8 cellular contexts compared by ENCODE assay signal in the genomic region with DNA sequence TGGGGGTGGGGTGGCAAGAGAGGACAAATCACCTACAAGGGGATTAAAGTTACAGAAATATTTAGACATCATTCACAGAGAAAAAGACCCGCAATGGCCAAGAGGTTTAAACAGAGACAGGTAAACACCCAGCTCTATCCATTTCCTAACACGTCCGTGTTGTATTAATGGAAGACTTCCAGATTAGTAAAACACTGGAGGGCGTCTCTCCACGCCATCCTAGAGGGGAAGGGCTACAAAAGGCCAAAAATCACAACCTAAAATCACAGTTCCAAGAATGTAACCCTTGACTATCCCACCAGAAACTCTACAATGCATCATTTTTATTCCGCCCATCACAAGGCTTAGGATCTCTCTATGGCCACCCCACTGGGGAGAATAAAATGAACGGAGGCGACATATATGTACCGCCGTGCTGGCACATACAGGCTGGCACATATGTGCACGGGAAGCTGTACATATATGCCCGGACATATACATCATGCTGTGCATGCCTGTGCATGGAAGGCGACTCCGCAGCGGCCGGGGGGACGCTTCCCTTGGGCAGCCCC. TPM values are rescaled to one million over a fixed set of nuclear protein-coding genes. Genes with fewer than 3 reads are reported as not detected.
DNase-seq lines count a peak whose midpoint lies in the region; ATAC-seq, FAIRE-seq and TF ChIP-seq lines count a peak whose summit lies in the region.

No MANE protein-coding gene starts in this region.

- DNase-seq in DMS79 (lab: John Stamatoyannopoulos, UW) (peak; percentile 18), HepG2 (ENCODE audit: low spot score) (no peak), uterus (no peak), activated gamma-delta T cell (lab: John Stamatoyannopoulos, UW) (no peak), Ammon's horn (ENCODE audit: low spot score) (no peak)

- peaks cover 14% of the 10 kb centered on the region for H3K4me1 ChIP-seq in HepG2 (ENCODE audit: insufficient read depth, low read length)
- H3K4me1 ChIP-seq in uterus, result no peaks in the 10 kb centered on the region

- H2AFZ ChIP-seq in HepG2 (ENCODE audit: low read length), result no peak overlapping the region

- H3K4me3 ChIP-seq in HepG2 (replicated peaks in 1 of 3; ENCODE audit: insufficient read depth in 1 of 3, low read depth in 2 of 3, low read length in 3 of 3) (peak overlapping the region; percentile 37 to 71 (median 56)), uterus (peak overlapping the region; percentile 23 to 43)

- peak overlapping the region; percentile 55 for H3K27ac ChIP-seq in angular gyrus (ENCODE audit: low read depth, low read length)
- H3K27ac ChIP-seq in HepG2 (ENCODE audit: extremely low read length, insufficient read depth, low read length), result no peak overlapping the region
- no peak overlapping the region for H3K27ac ChIP-seq in uterus

- TF ChIP-seq EP300 in HepG2 (IDR thresholded peaks at IDR 0.05; ENCODE audit: low read depth in 2 of 2, low read length in 2 of 2), result no peak
- TF ChIP-seq EP300 in HepG2 (CRISPR knock-in tag; IDR thresholded peaks at IDR 0.05; ENCODE audit: borderline replicate concordance), result no peak

- ATAC-seq in HG03442 (IDR thresholded peaks at IDR 0.05; ENCODE audit: unreplicated experiment), result peak; percentile 20
- no peak for ATAC-seq in HepG2
- no peak for ATAC-seq in HG03095 (IDR thresholded peaks at IDR 0.05; ENCODE audit: unreplicated experiment)

- intact Hi-C loops in HepG2 (cut with micrococcal nuclease; ENCODE audit: unreplicated experiment), result no loop called here
- intact Hi-C loops in uterus (cut with DNase I; ENCODE audit: low total_unique reads), result no loop called here

- CTCF ChIA-PET in HepG2 (lab: Yijun Ruan, JAX; ENCODE audit: low intra/inter-chr PET ratio, low total read pairs), result no interaction called here

- BruUV-seq in HepG2 (replicated peaks; lab: Mats Ljungman, UMichigan), result no TSS peak

- TF ChIP-seq CTCF in HepG2 (CRISPR knock-in tag; IDR thresholded peaks at IDR 0.05) (no peak), uterus (IDR thresholded peaks at IDR 0.05) (no peak)

- H4K20me1 ChIP-seq in HepG2 (ENCODE audit: insufficient read depth, low read length), result no peaks in the 10 kb centered on the region; the same call in 1 of the 2 replicates

- 12% methylated on average over 10 of the region's 17 CpGs for WGBS in HepG2 (ENCODE audit: low lambda C conversion rate)

- no peak overlapping the region for H3K9ac ChIP-seq in HepG2 (ENCODE audit: insufficient read depth, low read depth, low read length)

- H3K27me3 ChIP-seq in HepG2 (ENCODE audit: control insufficient read depth in 1 of 2, insufficient read depth in 2 of 2, low read length in 2 of 2), result no peaks in the 10 kb centered on the region
- H3K27me3 ChIP-seq in uterus, result no peaks in the 10 kb centered on the region

- H3K79me2 ChIP-seq in HepG2 (ENCODE audit: insufficient read depth, low read length), result no peaks in the 10 kb centered on the region

- in situ Hi-C loops in HepG2 (cut with HindIII; ENCODE audit: extremely low pct_ligation_motif_present, low pct_unique_long_range_greater_than_20kb), result no loop called here

- TF ChIP-seq RAD21 in HepG2 (CRISPR knock-in tag; IDR thresholded peaks at IDR 0.05), result no peak

- POLR2A ChIA-PET in HepG2 (lab: Yijun Ruan, JAX), result no interaction called here

- H3K4me2 ChIP-seq in HepG2 (ENCODE audit: low read depth, low read length), result peak overlapping the region; percentile 75

- TF ChIP-seq POLR2A in HepG2 (IDR thresholded peaks at IDR 0.05; ENCODE audit: insufficient read depth in 1 of 2, low read depth in 2 of 2, low read length in 2 of 2), result no peak
- no peak for TF ChIP-seq POLR2A in uterus (IDR thresholded peaks at IDR 0.05)

- FAIRE-seq in HepG2 (lab: Jason Lieb, UNC), result no peak

- H3K36me3 ChIP-seq in HepG2 (replicated peaks in 1 of 2; ENCODE audit: control insufficient read depth in 1 of 2, insufficient read depth in 2 of 2, low read length in 2 of 2), result no peaks in the 10 kb centered on the region
- no peaks in the 10 kb centered on the region for H3K36me3 ChIP-seq in uterus

- no peaks in the 10 kb centered on the region for H3K9me3 ChIP-seq in HepG2 (ENCODE audit: low read length)
- no peaks in the 10 kb centered on the region for H3K9me3 ChIP-seq in uterus

TF ChIP-seq in HepG2, 621 proteins besides CTCF, POLR2A, EP300 and RAD21:
- TF ChIP-seq NAIF1 (CRISPR knock-in tag; IDR thresholded peaks at IDR 0.05; ENCODE audit: borderline replicate concordance) (0 out of 2 replicates have a peak, but pooled peaks have one; percentile 26), ZNF256 (CRISPR knock-in tag; conservative IDR thresholded peaks at IDR 0.05) (no peak)

RNA-seq across cellular contexts. Expression of gene PCLO, which starts 0.8 kb away (rescaled TPM):
- total RNA-seq in HepG2 (2016; rRNA removed; fragmentation: Illumina TruSeq; extraction: Trizol) (0.06 and 0.29 TPM in 2 replicates), uterus (1 to 10 TPM in 2 of 4 donors, under 1 TPM in 2; 0.26 to 4.4 (median 1.4) TPM)
- total RNA-seq in HepG2 (2016; cell fraction: cytosol; rRNA removed; fragmentation: Illumina TruSeq; extraction: Trizol; ENCODE audit: low read depth), result under 0.01 and 0.09 TPM in 2 replicates
- total RNA-seq in HepG2 (2016; cell fraction: insoluble cytoplasmic fraction; rRNA removed; fragmentation: Illumina TruSeq; extraction: Trizol), result 0.11 and 0.21 TPM in 2 replicates
- 0.03 TPM in 2 replicates for total RNA-seq in HepG2 (2016; cell fraction: membrane; rRNA removed; fragmentation: Illumina TruSeq; extraction: Trizol)
- total RNA-seq in HepG2 (2016; cell fraction: nucleus; rRNA removed; fragmentation: Illumina TruSeq; extraction: Trizol), result 0.25 and 0.50 TPM in 2 replicates
- polyA plus RNA-seq in HepG2 (2011; rRNA removed), result 0.07 and 0.10 TPM in 2 replicates
- 0.01 and 0.04 TPM in 2 replicates for polyA plus RNA-seq in HepG2 (2011; cell fraction: cytosol; rRNA removed)
- 0.09 and 0.24 TPM in 2 replicates for polyA plus RNA-seq in HepG2 (2011; cell fraction: nucleus; rRNA removed)
- 0.08 and 0.16 TPM in 2 replicates for polyA plus RNA-seq in HepG2 (2012)
- polyA plus RNA-seq in HepG2 (2016; cell fraction: cytosol; fragmentation: Illumina TruSeq; extraction: Trizol; ENCODE audit: low read depth), result 0.01 TPM in 1 of 2 replicates, not detected in the other
- 0.16 and 1.0 TPM in 2 replicates for polyA plus RNA-seq in HepG2 (2016; cell fraction: insoluble cytoplasmic fraction; fragmentation: Illumina TruSeq; extraction: Trizol; ENCODE audit: low read depth)
- polyA plus RNA-seq in HepG2 (2016; cell fraction: membrane; fragmentation: Illumina TruSeq; extraction: Trizol; ENCODE audit: low read depth), result 0.01 and 0.17 TPM in 2 replicates
- 0.25 and 0.26 TPM in 2 replicates for polyA plus RNA-seq in HepG2 (2016; cell fraction: nucleus; fragmentation: Illumina TruSeq; extraction: Trizol; ENCODE audit: insufficient read depth, low read depth)
- 0.16 TPM in 1 of 2 replicates, not detected in the other for polyA minus RNA-seq in HepG2 (2011; rRNA and poly(A)+ RNA removed; ENCODE audit: low replicate concordance)
- not detected in 2 replicates for polyA minus RNA-seq in HepG2 (2011; cell fraction: cytosol; rRNA and poly(A)+ RNA removed)
- 0.25 and 0.39 TPM in 2 replicates for polyA minus RNA-seq in HepG2 (2011; cell fraction: nucleus; rRNA and poly(A)+ RNA removed)
